ENCODE assay signal across 18 cellular contexts in genomic region chr11:129911298-129911697, GRCh38. TPM values are rescaled to one million over a fixed set of nuclear protein-coding genes. Genes with fewer than 3 reads are reported as not detected.
DNase-seq lines count a peak whose midpoint lies in the region; ATAC-seq and TF ChIP-seq lines count a peak whose summit lies in the region.
"Had no signal": no experiment of that assay in that cellular context is flagged by ENCODE, and none has a peak within 500 bp of the region (broad histone marks: within the 10 kb centered on the region; RNA-seq: fewer than 3 reads in every experiment).

No MANE protein-coding gene starts in this region.

- H3K36me3 Mint-ChIP-seq in activated naive CD8-positive, alpha-beta T cell treated with anti-CD3 and anti-CD28 coated beads, Interleukin-2, amount 10 ng/mL, durations not matched to agents 7 days and 5 days: peaks cover 15% of the 10 kb centered on the region
- no peaks in the 10 kb centered on the region for H3K36me3 Mint-ChIP-seq in Calu3 (ENCODE audit: insufficient read depth, unreplicated experiment)
- peaks cover 11% of the 10 kb centered on the region for H3K36me3 Mint-ChIP-seq in activated CD8-positive, alpha-beta memory T cell treated with anti-CD3 and anti-CD28 coated beads, Interleukin-2, amount 10 ng/mL, durations not matched to agents 7 days and 5 days

- H3K79me2 ChIP-seq in SK-N-SH (ENCODE audit: insufficient read depth): no peaks in the 10 kb centered on the region

- no TSS peak for BruUV-seq in Calu3 (replicated peaks; lab: Mats Ljungman, UMichigan)

- no peak overlapping the region for H3K27ac ChIP-seq in SK-N-SH (ENCODE audit: low read depth in 2 of 2, low read length in 1 of 2)
- H3K27ac ChIP-seq: body of pancreas, gastroesophageal sphincter had no signal

- peak overlapping the region; percentile 1 for H3K27ac Mint-ChIP-seq in activated naive CD8-positive, alpha-beta T cell treated with anti-CD3 and anti-CD28 coated beads, Interleukin-2, amount 10 ng/mL, durations not matched to agents 7 days and 5 days
- H3K27ac Mint-ChIP-seq in Calu3 (ENCODE audit: unreplicated experiment): no peak overlapping the region
- H3K27ac Mint-ChIP-seq in activated CD8-positive, alpha-beta memory T cell treated with anti-CD3 and anti-CD28 coated beads, Interleukin-2, amount 10 ng/mL, durations not matched to agents 7 days and 5 days: no peak overlapping the region
- H3K27ac Mint-ChIP-seq: effector memory CD8-positive, alpha-beta T cell; memory B cell; type B pancreatic cell had no signal

- H3K4me3 ChIP-seq in SK-N-SH (ENCODE audit: low read depth in 2 of 2, low read length in 1 of 2): no peak overlapping the region
- H3K4me3 ChIP-seq: body of pancreas, gastroesophageal sphincter had no signal

- no peak overlapping the region for H3K9ac ChIP-seq in SK-N-SH

- no peaks in the 10 kb centered on the region for H3F3A ChIP-seq in SK-N-SH (replicated peaks; ENCODE audit: insufficient read depth)

- 64% methylated on average over 3 of the region's 3 CpGs for WGBS in SK-N-SH (ENCODE audit: low lambda C conversion rate)

- DNase-seq in SK-N-SH (no peak), KBM-7 (peak; percentile 9), iris pigment epithelial cell (ENCODE audit: low read depth) (peak; percentile 60), Calu3 (no peak)
- DNase-seq in activated naive CD8-positive, alpha-beta T cell treated with anti-CD3 and anti-CD28 coated beads, Interleukin-2, amount 10 ng/mL, durations not matched to agents 7 days and 5 days: no peak
- DNase-seq in activated CD8-positive, alpha-beta memory T cell treated with anti-CD3 and anti-CD28 coated beads, Interleukin-2, amount 10 ng/mL, durations not matched to agents 7 days and 5 days: no peak
- DNase-seq: activated CD4-positive, alpha-beta T cell treated with anti-CD3 and anti-CD28 coated beads for 1 hour; body of pancreas; effector memory CD8-positive, alpha-beta T cell; NCI-H1105; NCI-H446 treated with DMSO at 0.1 percent for 48 hours; right cardiac atrium; SW 1271 had no signal

- H4K20me1 ChIP-seq in SK-N-SH (ENCODE audit: insufficient read depth): no peaks in the 10 kb centered on the region

- ATAC-seq in SK-N-SH treated with all-trans-retinoic acid at 6 μM for 48 hours (no peak), HG02678 (IDR thresholded peaks at IDR 0.05; ENCODE audit: unreplicated experiment) (no peak)
- no peak for ATAC-seq in activated naive CD8-positive, alpha-beta T cell treated with anti-CD3 and anti-CD28 coated beads, Interleukin-2, amount 10 ng/mL, durations not matched to agents 7 days and 5 days (ENCODE audit: low read depth)
- no peak for ATAC-seq in activated CD8-positive, alpha-beta memory T cell treated with anti-CD3 and anti-CD28 coated beads, Interleukin-2, amount 10 ng/mL, durations not matched to agents 7 days and 5 days
- ATAC-seq: body of pancreas; effector memory CD8-positive, alpha-beta T cell; gastroesophageal sphincter; right cardiac atrium had no signal

- no peak for TF ChIP-seq CTCF in SK-N-SH (IDR thresholded peaks at IDR 0.05)
- no peak for TF ChIP-seq CTCF in Calu3 (IDR thresholded peaks at IDR 0.05; ENCODE audit: unreplicated experiment)

- in situ Hi-C loops in KBM-7 (cut with MboI; ENCODE audit: low pct_unique_long_range_greater_than_20kb, low sequenced_read_pairs): no loop called here

- CTCF ChIA-PET in SK-N-SH (lab: Yijun Ruan, JAX) (interaction anchor here (0.7 to 1.7 kb wide), 3 partner anchors 13 to 235 kb away, joined by 3 to 8 read pairs (median 3); no protein-coding TSS in a partner anchor), Calu3 (lab: Charles Lee) (no interaction called here)
- CTCF ChIA-PET in activated CD8-positive, alpha-beta memory T cell treated with anti-CD3 and anti-CD28 coated beads, Interleukin-2, amount 10 ng/mL, durations not matched to agents 7 days and 5 days (lab: Charles Lee): no interaction called here

- POLR2A ChIA-PET in SK-N-SH (lab: Yijun Ruan, JAX): no interaction called here
- POLR2A ChIA-PET in activated naive CD8-positive, alpha-beta T cell treated with anti-CD3 and anti-CD28 coated beads, Interleukin-2, amount 10 ng/mL, durations not matched to agents 7 days and 5 days (lab: Charles Lee): no interaction called here

- no peak for TF ChIP-seq RAD21 in SK-N-SH (IDR thresholded peaks at IDR 0.05; ENCODE audit: low read length)

- H3K4me3 Mint-ChIP-seq in activated naive CD8-positive, alpha-beta T cell treated with anti-CD3 and anti-CD28 coated beads, Interleukin-2, amount 10 ng/mL, durations not matched to agents 7 days and 5 days: no peak overlapping the region
- H3K4me3 Mint-ChIP-seq in Calu3 (ENCODE audit: low read depth, unreplicated experiment): no peak overlapping the region
- no peak overlapping the region for H3K4me3 Mint-ChIP-seq in activated CD8-positive, alpha-beta memory T cell treated with anti-CD3 and anti-CD28 coated beads, Interleukin-2, amount 10 ng/mL, durations not matched to agents 7 days and 5 days
- H3K4me3 Mint-ChIP-seq: effector memory CD8-positive, alpha-beta T cell; memory B cell; type B pancreatic cell had no signal

- H3K9me3 ChIP-seq in SK-N-SH: no peaks in the 10 kb centered on the region
- H3K9me3 ChIP-seq: body of pancreas, gastroesophageal sphincter had no signal

- no peak overlapping the region for H3K4me2 ChIP-seq in SK-N-SH

- H3K4me1 Mint-ChIP-seq in activated naive CD8-positive, alpha-beta T cell treated with anti-CD3 and anti-CD28 coated beads, Interleukin-2, amount 10 ng/mL, durations not matched to agents 7 days and 5 days: peaks cover 4% of the 10 kb centered on the region
- H3K4me1 Mint-ChIP-seq in Calu3 (ENCODE audit: low read depth, unreplicated experiment): no peaks in the 10 kb centered on the region
- H3K4me1 Mint-ChIP-seq in activated CD8-positive, alpha-beta memory T cell treated with anti-CD3 and anti-CD28 coated beads, Interleukin-2, amount 10 ng/mL, durations not matched to agents 7 days and 5 days: peaks cover 6% of the 10 kb centered on the region
- H3K4me1 Mint-ChIP-seq: memory B cell had no signal

- no peak for TF ChIP-seq EP300 in SK-N-SH (IDR thresholded peaks at IDR 0.05; ENCODE audit: borderline replicate concordance in 1 of 2, low read depth in 1 of 2, low read length in 1 of 2)

- peak overlapping the region; percentile 38; the same call in 1 of the 2 replicates for H2AFZ ChIP-seq in SK-N-SH (ENCODE audit: low read depth)

- H3K9me3 Mint-ChIP-seq in activated naive CD8-positive, alpha-beta T cell treated with anti-CD3 and anti-CD28 coated beads, Interleukin-2, amount 10 ng/mL, durations not matched to agents 7 days and 5 days: no peaks in the 10 kb centered on the region
- no peaks in the 10 kb centered on the region for H3K9me3 Mint-ChIP-seq in Calu3 (ENCODE audit: low read depth, unreplicated experiment)
- H3K9me3 Mint-ChIP-seq in activated CD8-positive, alpha-beta memory T cell treated with anti-CD3 and anti-CD28 coated beads, Interleukin-2, amount 10 ng/mL, durations not matched to agents 7 days and 5 days (ENCODE audit: low read depth): no peaks in the 10 kb centered on the region
- H3K9me3 Mint-ChIP-seq: effector memory CD8-positive, alpha-beta T cell; memory B cell; type B pancreatic cell had no signal

- H3K9me2 ChIP-seq in SK-N-SH: no peaks in the 10 kb centered on the region

- intact Hi-C loops in Calu3 (cut with micrococcal nuclease; ENCODE audit: unreplicated experiment): no loop called here

- no peaks in the 10 kb centered on the region for H3K27me3 Mint-ChIP-seq in activated naive CD8-positive, alpha-beta T cell treated with anti-CD3 and anti-CD28 coated beads, Interleukin-2, amount 10 ng/mL, durations not matched to agents 7 days and 5 days
- H3K27me3 Mint-ChIP-seq in Calu3 (ENCODE audit: unreplicated experiment): no peaks in the 10 kb centered on the region
- H3K27me3 Mint-ChIP-seq in activated CD8-positive, alpha-beta memory T cell treated with anti-CD3 and anti-CD28 coated beads, Interleukin-2, amount 10 ng/mL, durations not matched to agents 7 days and 5 days: no peaks in the 10 kb centered on the region
- H3K27me3 Mint-ChIP-seq: effector memory CD8-positive, alpha-beta T cell; memory B cell; type B pancreatic cell had no signal

- H3K4me1 ChIP-seq in SK-N-SH (ENCODE audit: control insufficient read depth in 1 of 2, insufficient read depth in 2 of 2, low read depth in 1 of 2, low read length in 1 of 2): no peaks in the 10 kb centered on the region; a peak in 1 of 4 replicates
- H3K4me1 ChIP-seq: body of pancreas, gastroesophageal sphincter had no signal

- no peaks in the 10 kb centered on the region for H3K27me3 ChIP-seq in SK-N-SH (ENCODE audit: insufficient read depth)
- H3K27me3 ChIP-seq: body of pancreas, gastroesophageal sphincter had no signal

- H3K36me3 ChIP-seq in SK-N-SH (replicated peaks in 1 of 2; ENCODE audit: control insufficient read depth in 1 of 2, insufficient read depth in 2 of 2, low read length in 1 of 2): peaks cover 12 to 21% of the 10 kb centered on the region in 2 experiments

TF ChIP-seq in SK-N-SH, 30 proteins besides CTCF, POLR2A, EP300 and RAD21 (continues in another document):
- TF ChIP-seq RCOR1 (IDR thresholded peaks at IDR 0.05; ENCODE audit: low read length): no peak

TF ChIP-seq in SK-N-SH treated with all-trans-retinoic acid at 6 μM for 48 hours, 23 proteins besides CTCF, POLR2A, EP300 and RAD21:
- no peak for TF ChIP-seq ZC3H10 (CRISPR knock-in tag; IDR thresholded peaks at IDR 0.05)
- TF ChIP-seq GLIS3 (CRISPR knock-in tag; IDR thresholded peaks at IDR 0.05): no peak
- TF ChIP-seq SNAI2 (CRISPR knock-in tag; IDR thresholded peaks at IDR 0.05): no peak
- no peak for TF ChIP-seq OSR1 (CRISPR knock-in tag; IDR thresholded peaks at IDR 0.05)
- TF ChIP-seq ZFP3 (CRISPR knock-in tag; IDR thresholded peaks at IDR 0.05): no peak
- TF ChIP-seq RARB (CRISPR knock-in tag; IDR thresholded peaks at IDR 0.05): no peak
- TF ChIP-seq ZNF8 (CRISPR knock-in tag; IDR thresholded peaks at IDR 0.05): no peak
- TF ChIP-seq ARNTL (CRISPR knock-in tag; IDR thresholded peaks at IDR 0.05; ENCODE audit: borderline replicate concordance, low read depth): no peak

RNA-seq across cellular contexts. Expression of gene NFRKB, which starts 15.9 kb away (rescaled TPM):
- 13.5 and 14.6 TPM in 2 replicates for polyA plus RNA-seq in SK-N-SH (2012; rRNA removed)
- 8.4 and 11.8 TPM in 2 replicates for polyA plus RNA-seq in SK-N-SH (2012; cell fraction: cytosol; rRNA removed)
- polyA plus RNA-seq in SK-N-SH (2012; cell fraction: nucleus; rRNA removed): 38.6 and 43.5 TPM in 2 replicates
- 10 to 100 TPM; 40.4 to 49.0 TPM for total RNA-seq in activated naive CD8-positive, alpha-beta T cell treated with anti-CD3 and anti-CD28 coated beads, Interleukin-2, amount 10 ng/mL, durations not matched to agents 7 days and 5 days
- total RNA-seq in Calu3 (2022): 26.4 and 27.4 TPM in 2 replicates
- total RNA-seq in activated CD8-positive, alpha-beta memory T cell treated with anti-CD3 and anti-CD28 coated beads, Interleukin-2, amount 10 ng/mL, durations not matched to agents 7 days and 5 days: 10 to 100 TPM; 31.8 to 39.9 TPM

Comparison
In these comparisons a context has a peak if more than half of its experiments do, and no peak if none do; other contexts are left out.
1. DNase-seq: peak in KBM-7 (single experiment) and iris pigment epithelial cell (single experiment); none in SK-N-SH (single experiment), activated naive CD8-positive, alpha-beta T cell treated with anti-CD3 and anti-CD28 coated beads, Interleukin-2, amount 10 ng/mL, durations not matched to agents 7 days and 5 days (single experiment), Calu3 (single experiment) and activated CD8-positive, alpha-beta memory T cell treated with anti-CD3 and anti-CD28 coated beads, Interleukin-2, amount 10 ng/mL, durations not matched to agents 7 days and 5 days (single experiment).